17 cellular contexts compared by ENCODE assay signal in the genomic region with DNA sequence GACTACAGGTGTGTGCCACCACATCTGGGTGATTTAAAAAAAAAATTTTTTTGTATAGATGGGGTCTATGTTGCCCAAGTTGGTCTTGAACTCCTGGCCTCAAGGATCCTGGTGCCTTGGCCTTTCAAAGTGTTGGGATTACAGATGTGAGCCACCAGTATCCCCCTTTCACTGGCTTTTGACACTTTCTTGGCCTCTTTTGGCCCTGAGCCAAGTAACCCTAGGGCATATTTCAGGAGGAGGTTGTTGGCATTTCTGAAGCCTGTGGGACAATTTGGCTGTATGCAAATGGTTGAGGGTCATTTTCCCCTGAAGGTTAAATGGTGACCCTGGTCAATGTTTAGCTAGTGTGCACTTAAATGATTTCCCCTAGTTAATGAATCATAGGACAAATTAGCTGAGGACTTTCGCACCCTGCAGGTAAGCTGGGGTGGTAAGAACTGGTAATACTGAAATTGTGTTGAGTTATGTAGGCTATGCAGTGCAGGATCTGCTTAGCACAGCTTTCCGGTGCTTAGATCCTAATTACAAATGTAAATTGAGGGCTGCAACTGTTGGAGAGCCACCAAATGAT.
DNase-seq lines count a peak whose midpoint lies in the region; ATAC-seq lines count a peak whose summit lies in the region.
"Had no signal": no experiment of that assay in that cellular context is flagged by ENCODE, and none has a peak within 500 bp of the region (broad histone marks: within the 10 kb centered on the region; RNA-seq: fewer than 3 reads in every experiment).

No MANE protein-coding gene starts in this region.

- ATAC-seq in GM18909 (IDR thresholded peaks at IDR 0.05; ENCODE audit: poor library complexity, unreplicated experiment) (peak; percentile 50), left colon (peak; percentile 97), GM19351 (IDR thresholded peaks at IDR 0.05; ENCODE audit: unreplicated experiment) (no peak)

- intact Hi-C loops in left colon (cut with DNase I, micrococcal nuclease) = no loop called here

- DNase-seq in NCI-H526 (lab: John Stamatoyannopoulos, UW) (peak; percentile 23 to 28), left colon (peak in 1 of 2 donors; percentile 20), renal cortical epithelial cell (ENCODE audit: low read depth) (peak; percentile 81), HT-29 (ENCODE audit: low spot score) (no peak), NAMALWA (ENCODE audit: low spot score) (no peak)
- DNase-seq: ACHN, DMS79 treated with DMSO at 0.1 percent for 48 hours, HFFc6, NCI-H1105 treated with DMSO at 0.1 percent for 48 hours, NCI-H187 treated with DMSO at 0.1 percent for 48 hours, NCI-H2171 treated with DMSO at 0.1 percent for 48 hours, NCI-H446 treated with DMSO at 0.1 percent for 48 hours, NCI-H82, Peyer's patch, Right ventricle myocardium superior had no signal

Comparison
In these comparisons a context has a peak if more than half of its experiments do, and no peak if none do; other contexts are left out.
1. DNase-seq: peak in NCI-H526 (2 of 2) and renal cortical epithelial cell (single experiment); none in HT-29 (single experiment) and NAMALWA (single experiment).